Comparison of ENCODE assay signal across 14 cellular contexts in genomic region chr17:49108318-49108717, GRCh38. TPM values are rescaled to one million over a fixed set of nuclear protein-coding genes. Genes with fewer than 3 reads are reported as not detected.
DNase-seq lines count a peak whose midpoint lies in the region; ATAC-seq and TF ChIP-seq lines count a peak whose summit lies in the region.
"Had no signal": no experiment of that assay in that cellular context is flagged by ENCODE, and none has a peak within 500 bp of the region (broad histone marks: within the 10 kb centered on the region; RNA-seq: fewer than 3 reads in every experiment).

No MANE protein-coding gene starts in this region.

- H3K27me3 ChIP-seq in NT2/D1 (ENCODE audit: insufficient read depth, insufficient read length) (no peaks in the 10 kb centered on the region), psoas muscle (ENCODE audit: insufficient read depth in 3 of 3, low read length in 2 of 3) (peaks cover 0 to 4% (median 4%) of the 10 kb centered on the region in 3 donors)
- H3K27me3 ChIP-seq: upper lobe of left lung had no signal

- no peaks in the 10 kb centered on the region for H3K9me3 Mint-ChIP-seq in osteocyte (ENCODE audit: unreplicated experiment)
- H3K9me3 Mint-ChIP-seq in activated naive CD8-positive, alpha-beta T cell treated with anti-CD3 and anti-CD28 coated beads for 36 hours: no peaks in the 10 kb centered on the region

- H3K4me1 ChIP-seq in NT2/D1 (ENCODE audit: insufficient read depth, insufficient read length) (no peaks in the 10 kb centered on the region), psoas muscle (no peaks in the 10 kb centered on the region)
- H3K4me1 ChIP-seq: upper lobe of left lung had no signal

- intact Hi-C loops in psoas muscle (cut with DNase I): no loop called here

- no peak overlapping the region for H3K4me3 ChIP-seq in NT2/D1 (ENCODE audit: insufficient read length, low read depth)
- H3K4me3 ChIP-seq in psoas muscle: no peak overlapping the region
- H3K4me3 ChIP-seq: upper lobe of left lung had no signal

- peak overlapping the region; percentile 27 for H3K9ac ChIP-seq in NT2/D1 (ENCODE audit: insufficient read length, low read depth)

- ATAC-seq in esophagus mucosa: peak; percentile 42
- ATAC-seq in GM18520 (IDR thresholded peaks at IDR 0.05; ENCODE audit: unreplicated experiment): no peak
- no peak for ATAC-seq in psoas muscle
- no peak for ATAC-seq in left lobe of liver

- H3K9me3 ChIP-seq in NT2/D1 (ENCODE audit: insufficient read depth, low read length) (no peaks in the 10 kb centered on the region), psoas muscle (no peaks in the 10 kb centered on the region)
- H3K9me3 ChIP-seq: upper lobe of left lung had no signal

- H3K27ac ChIP-seq in psoas muscle: no peak overlapping the region
- H3K27ac ChIP-seq: VCaP had no signal

- peaks cover 26% of the 10 kb centered on the region for H3K4me1 Mint-ChIP-seq in osteocyte (ENCODE audit: unreplicated experiment)
- no peaks in the 10 kb centered on the region for H3K4me1 Mint-ChIP-seq in activated naive CD8-positive, alpha-beta T cell treated with anti-CD3 and anti-CD28 coated beads for 36 hours

- no peaks in the 10 kb centered on the region for H3K36me3 Mint-ChIP-seq in osteocyte (ENCODE audit: unreplicated experiment)
- H3K36me3 Mint-ChIP-seq in activated naive CD8-positive, alpha-beta T cell treated with anti-CD3 and anti-CD28 coated beads for 36 hours: no peaks in the 10 kb centered on the region

- H3K36me3 ChIP-seq in NT2/D1 (ENCODE audit: insufficient read depth, insufficient read length, low read length): no peaks in the 10 kb centered on the region
- H3K36me3 ChIP-seq in psoas muscle (ENCODE audit: insufficient read depth in 1 of 2, low read depth in 1 of 2): peaks cover 0 to 2% of the 10 kb centered on the region in 2 donors
- H3K36me3 ChIP-seq: upper lobe of left lung had no signal

- DNase-seq in EL (peak; percentile 90), NT2/D1 (ENCODE audit: low read depth, low spot score) (peak; percentile 27), osteocyte (ENCODE audit: extremely low spot score, unreplicated experiment) (peak; percentile 48), psoas muscle (no peak), left lobe of liver (ENCODE audit: low spot score) (no peak)
- no peak for DNase-seq in activated naive CD8-positive, alpha-beta T cell treated with anti-CD3 and anti-CD28 coated beads for 36 hours
- DNase-seq: activated gamma-delta T cell; effector CD4-positive, alpha-beta T cell; NCI-H1105 treated with DMSO at 0.1 percent for 48 hours; upper lobe of left lung had no signal

- H3K27me3 Mint-ChIP-seq in osteocyte (ENCODE audit: unreplicated experiment): peaks cover 11% of the 10 kb centered on the region
- peaks cover 3% of the 10 kb centered on the region for H3K27me3 Mint-ChIP-seq in activated naive CD8-positive, alpha-beta T cell treated with anti-CD3 and anti-CD28 coated beads for 36 hours

- WGBS in psoas muscle, 3 donors: 33 to 47% (median 36%) methylated on average over 3 of the region's 3 CpGs

- H3K27ac Mint-ChIP-seq in osteocyte (ENCODE audit: unreplicated experiment): peak overlapping the region; percentile 50
- no peak overlapping the region for H3K27ac Mint-ChIP-seq in activated naive CD8-positive, alpha-beta T cell treated with anti-CD3 and anti-CD28 coated beads for 36 hours

- no peak for TF ChIP-seq CTCF in osteocyte (IDR thresholded peaks at IDR 0.05)
- no peak for TF ChIP-seq CTCF in psoas muscle (IDR thresholded peaks at IDR 0.05)

- H3K4me3 Mint-ChIP-seq in osteocyte (ENCODE audit: unreplicated experiment): no peak overlapping the region
- no peak overlapping the region for H3K4me3 Mint-ChIP-seq in activated naive CD8-positive, alpha-beta T cell treated with anti-CD3 and anti-CD28 coated beads for 36 hours

RNA-seq across cellular contexts. Expression of gene B4GALNT2, which starts 24.3 kb away (rescaled TPM):
- 0.04 TPM for total RNA-seq in esophagus mucosa
- total RNA-seq in osteocyte: 0.03 TPM in 2 replicates
- total RNA-seq in activated naive CD8-positive, alpha-beta T cell treated with anti-CD3 and anti-CD28 coated beads for 36 hours: not detected
- under 1 TPM in 1 of 4 donors, not detected in 3; 0.04 TPM for total RNA-seq in psoas muscle
- under 1 TPM in 1 of 3 donors, not detected in 2; under 0.01 TPM for polyA plus RNA-seq in psoas muscle
- total RNA-seq in left lobe of liver: 0.03 TPM
- total RNA-seq: pulmonary artery endothelial cell had no signal

Comparison
In these comparisons a context has a peak if more than half of its experiments do, and no peak if none do; other contexts are left out.
1. DNase-seq: peak in EL (single experiment), NT2/D1 (single experiment) and osteocyte (single experiment); none in activated naive CD8-positive, alpha-beta T cell treated with anti-CD3 and anti-CD28 coated beads for 36 hours (single experiment), psoas muscle (0 of 2) and left lobe of liver (single experiment).